ENCODE assay signal across 27 cellular contexts in the genomic region with DNA sequence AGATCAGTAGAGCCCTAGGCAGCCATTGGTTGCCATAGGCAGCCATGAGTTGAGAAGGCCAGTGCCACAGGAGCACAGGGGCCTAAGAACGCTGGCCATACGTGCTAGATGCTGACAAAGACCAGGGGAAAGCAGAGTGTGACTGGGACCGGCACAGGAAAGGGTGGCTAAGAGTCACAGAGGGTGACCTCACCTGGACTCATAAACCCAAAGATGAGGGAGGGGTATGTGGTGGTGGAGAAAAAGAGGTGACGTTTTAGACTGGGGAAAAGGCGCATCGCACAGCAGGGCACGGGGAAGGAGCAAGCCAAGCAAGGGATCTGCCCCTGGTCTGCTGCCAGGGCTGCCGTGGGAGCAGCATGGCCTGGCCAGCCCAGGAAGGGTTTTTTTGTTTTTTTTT.
DNase-seq lines count a peak whose midpoint lies in the region; ATAC-seq, FAIRE-seq and TF ChIP-seq lines count a peak whose summit lies in the region.
"Had no signal": no experiment of that assay in that cellular context is flagged by ENCODE, and none has a peak within 500 bp of the region (broad histone marks: within the 10 kb centered on the region; RNA-seq: fewer than 3 reads in every experiment).

No MANE protein-coding gene starts in this region.

- H3K27me3 Mint-ChIP-seq in activated CD8-positive, alpha-beta memory T cell treated with anti-CD3 and anti-CD28 coated beads, Interleukin-2, amount 10 ng/mL, durations not matched to agents 7 days and 5 days: no peaks in the 10 kb centered on the region
- H3K27me3 Mint-ChIP-seq: CD4-positive, alpha-beta memory T cell had no signal

- H3K4me1 ChIP-seq in H1 (replicated peaks in 1 of 4; ENCODE audit: control insufficient read depth in 3 of 4, insufficient read depth in 4 of 4, low read length in 3 of 4) (no peaks in the 10 kb centered on the region; a peak in 1 of 7 replicates), neuronal stem cell (ENCODE audit: control insufficient read depth in 2 of 2, insufficient read depth in 1 of 2, low read depth in 1 of 2, low read length in 2 of 2) (peaks cover 0 to 2% of the 10 kb centered on the region in 2 donors), uterus (peaks cover 4% of the 10 kb centered on the region in 2 donors)
- H3K4me1 ChIP-seq: A549, HAP-1, SJCRH30 had no signal

- no peak overlapping the region for H4K5ac ChIP-seq in H1 (ENCODE audit: insufficient read length, low read depth, low read length)

- H3K36me3 ChIP-seq in H7 (replicated peaks; ENCODE audit: control insufficient read depth, insufficient read depth, low read length) (no peaks in the 10 kb centered on the region), H1 (ENCODE audit: control insufficient read depth in 2 of 4, insufficient read depth in 4 of 4, low read length in 3 of 4) (no peaks in the 10 kb centered on the region), neuronal stem cell (replicated peaks in 1 of 2; ENCODE audit: control insufficient read depth in 2 of 2, insufficient read depth in 2 of 2, low read length in 2 of 2) (no peaks in the 10 kb centered on the region), uterus (no peaks in the 10 kb centered on the region)
- H3K36me3 ChIP-seq: HAP-1, SJCRH30 had no signal

- no peaks in the 10 kb centered on the region for H3K27me3 ChIP-seq in H7 (ENCODE audit: control insufficient read depth, insufficient read depth, low read length)
- no peaks in the 10 kb centered on the region for H3K27me3 ChIP-seq in H1 (replicated peaks in 1 of 4; ENCODE audit: control insufficient read depth in 3 of 4, extremely low read depth in 1 of 4, insufficient read depth in 3 of 4, low read length in 3 of 4)
- H3K27me3 ChIP-seq in neuronal stem cell (ENCODE audit: control insufficient read depth in 3 of 3, insufficient read depth in 3 of 3, low read depth in 1 of 3, low read length in 3 of 3): no peaks in the 10 kb centered on the region
- H3K27me3 ChIP-seq in uterus: no peaks in the 10 kb centered on the region
- H3K27me3 ChIP-seq: SJCRH30 had no signal

- H3K4me2 ChIP-seq in H1 (ENCODE audit: insufficient read depth in 1 of 2, low read depth in 2 of 2, low read length in 2 of 2) (no peak overlapping the region), neuronal stem cell (ENCODE audit: insufficient read depth, low read length, poor library complexity, severe bottlenecking) (no peak overlapping the region)
- H3K4me2 ChIP-seq: A549 had no signal

- no peaks in the 10 kb centered on the region for H3K23me2 ChIP-seq in H1 (ENCODE audit: low read depth, low read length)

- H3K14ac ChIP-seq in H1 (ENCODE audit: insufficient read length) (no peak overlapping the region), neuronal stem cell (ENCODE audit: low read length) (no peak overlapping the region)

- TF ChIP-seq POLR2A in H1 (IDR thresholded peaks at IDR 0.05; ENCODE audit: control extremely low read depth in 1 of 2, low read depth in 2 of 2, low read length in 2 of 2): no peak
- no peak for TF ChIP-seq POLR2A in uterus (IDR thresholded peaks at IDR 0.05)

- H2AFZ ChIP-seq in H1 (ENCODE audit: low read length) (no peak overlapping the region), neuronal stem cell (ENCODE audit: low read length) (no peak overlapping the region)

- ATAC-seq in activated CD8-positive, alpha-beta memory T cell treated with anti-CD3 and anti-CD28 coated beads, Interleukin-2, amount 10 ng/mL, durations not matched to agents 7 days and 5 days: no peak
- ATAC-seq: GM12878, HepG2, Right ventricle myocardium inferior had no signal

- WGBS in H1 (ENCODE audit: extremely low coverage in 1 of 2, insufficient coverage in 1 of 2, insufficient read length in 1 of 2, insufficient replicate concordance in 2 of 2, low coverage in 1 of 2, low lambda C conversion rate in 2 of 2, missing lambda C conversion rate in 1 of 2), 2 experiments: 95% methylated on average over 8 of the region's 8 CpGs; no CpG with 5 or more reads in 1 of the 2 experiments
- WGBS in neuronal stem cell (ENCODE audit: extremely low coverage in 2 of 2, insufficient read length in 2 of 2, insufficient replicate concordance in 1 of 2), 2 donors: no CpG with 5 or more reads among the region's 8 CpGs

- H2AK5ac ChIP-seq in H1 (ENCODE audit: low read depth, low read length) (no peak overlapping the region), neuronal stem cell (ENCODE audit: low read depth, low read length) (no peak overlapping the region)

- H3K9me3 ChIP-seq in H1 (ENCODE audit: insufficient read depth in 2 of 2, low read depth in 1 of 2, low read length in 1 of 2) (no peaks in the 10 kb centered on the region), neuronal stem cell (replicated peaks in 1 of 2; ENCODE audit: control insufficient read depth in 2 of 2, insufficient read depth in 1 of 2, low read depth in 1 of 2, low read length in 2 of 2) (no peaks in the 10 kb centered on the region), uterus (no peaks in the 10 kb centered on the region)
- H3K9me3 ChIP-seq: A549, HAP-1, SJCRH30 had no signal

- POLR2A ChIA-PET in H1 (lab: Charles Lee; ENCODE audit: partially characterized antibody): no interaction called here

- H3K9ac ChIP-seq in H1 (replicated peaks in 1 of 4; ENCODE audit: extremely low read depth in 1 of 4, low read depth in 3 of 4, low read length in 3 of 4) (no peak overlapping the region), neuronal stem cell (ENCODE audit: low read depth, low read length, poor library complexity) (peak overlapping the region; percentile 47)

- FAIRE-seq in H1 (lab: Jason Lieb, UNC): no peak
- no peak for FAIRE-seq in GM19239 (lab: Jason Lieb, UNC)
- FAIRE-seq: A549, GM12878, HepG2 had no signal

- H2BK12ac ChIP-seq in H1 (ENCODE audit: low read depth, low read length) (no peak overlapping the region), neuronal stem cell (ENCODE audit: low read length) (no peak overlapping the region)

- TF ChIP-seq EP300 in H1 (IDR thresholded peaks at IDR 0.05; ENCODE audit: borderline replicate concordance in 1 of 2, low read depth in 2 of 2, low read length in 2 of 2): no peak

- no peaks in the 10 kb centered on the region for H4K20me1 ChIP-seq in H1 (replicated peaks in 1 of 2; ENCODE audit: control insufficient read depth in 1 of 2, insufficient read depth in 2 of 2, low read length in 2 of 2)

- H3K36me3 Mint-ChIP-seq in activated CD8-positive, alpha-beta memory T cell treated with anti-CD3 and anti-CD28 coated beads, Interleukin-2, amount 10 ng/mL, durations not matched to agents 7 days and 5 days: peaks cover 2% of the 10 kb centered on the region

- no peaks in the 10 kb centered on the region for H3K9me3 Mint-ChIP-seq in activated CD8-positive, alpha-beta memory T cell treated with anti-CD3 and anti-CD28 coated beads, Interleukin-2, amount 10 ng/mL, durations not matched to agents 7 days and 5 days (ENCODE audit: low read depth)
- H3K9me3 Mint-ChIP-seq: CD4-positive, alpha-beta memory T cell; HFFc6 had no signal

- no peak overlapping the region for H3K4me3 ChIP-seq in H7 (ENCODE audit: insufficient read depth, low read depth, low read length)
- H3K4me3 ChIP-seq in H1 (ENCODE audit: extremely low read depth in 1 of 4, insufficient read depth in 2 of 4, low read depth in 3 of 4, low read length in 4 of 4): no peak overlapping the region
- no peak overlapping the region for H3K4me3 ChIP-seq in neuronal stem cell (ENCODE audit: low read length in 2 of 2)
- H3K4me3 ChIP-seq in uterus: no peak overlapping the region
- H3K4me3 ChIP-seq: A549, GM12878, HAP-1, SJCRH30 had no signal

- H2BK120ac ChIP-seq in H1 (replicated peaks; ENCODE audit: low read depth, low read length) (no peak overlapping the region), neuronal stem cell (ENCODE audit: low read depth, low read length) (no peak overlapping the region)

- H3K18ac ChIP-seq in H1 (ENCODE audit: extremely low read depth, low read length) (no peak overlapping the region), neuronal stem cell (ENCODE audit: low read length) (peak overlapping the region; percentile 16)

- no peak overlapping the region for H2BK20ac ChIP-seq in H1 (ENCODE audit: low read length)

- H3K4me3 Mint-ChIP-seq in activated CD8-positive, alpha-beta memory T cell treated with anti-CD3 and anti-CD28 coated beads, Interleukin-2, amount 10 ng/mL, durations not matched to agents 7 days and 5 days: no peak overlapping the region
- H3K4me3 Mint-ChIP-seq: CD4-positive, alpha-beta memory T cell; HFFc6 had no signal

- H4K8ac ChIP-seq in H1 (ENCODE audit: extremely low read depth, insufficient read depth, low read length): peak overlapping the region; percentile 39; the same call in 1 of the 2 replicates
- H4K8ac ChIP-seq in neuronal stem cell (ENCODE audit: low read depth, low read length): no peak overlapping the region

- no peaks in the 10 kb centered on the region for H3K79me2 ChIP-seq in H1 (ENCODE audit: control insufficient read depth in 1 of 2, insufficient read depth in 2 of 2, low read length in 2 of 2)

- H3K27ac ChIP-seq in H1 (ENCODE audit: low read depth, low read length) (no peak overlapping the region), neuronal stem cell (replicated peaks; ENCODE audit: low read length) (no peak overlapping the region), uterus (peak overlapping the region; percentile 71 to 87)
- H3K27ac ChIP-seq: A549, SJCRH30 had no signal

- no peak for TF ChIP-seq CTCF in H1 (IDR thresholded peaks at IDR 0.05; ENCODE audit: control extremely low read depth in 1 of 3, insufficient read depth in 1 of 3, low read depth in 1 of 3, low read length in 3 of 3)
- TF ChIP-seq CTCF in uterus (IDR thresholded peaks at IDR 0.05): no peak

- H3K79me1 ChIP-seq in H1 (ENCODE audit: low read depth, low read length) (no peaks in the 10 kb centered on the region), neuronal stem cell (ENCODE audit: low read depth, low read length) (no peaks in the 10 kb centered on the region)

- H2BK15ac ChIP-seq in H1 (ENCODE audit: low read length): no peak overlapping the region
- no peak overlapping the region for H2BK15ac ChIP-seq in neuronal stem cell (ENCODE audit: low read length)

- H4K91ac ChIP-seq in H1 (replicated peaks; ENCODE audit: insufficient read length, low read length) (no peak overlapping the region), neuronal stem cell (ENCODE audit: low read depth, low read length, poor library complexity) (no peak overlapping the region)

- peak; percentile 20 for DNase-seq in H7
- no peak for DNase-seq in H1 (ENCODE audit: low read depth in 1 of 2, low spot score in 2 of 2)
- no peak for DNase-seq in neuronal stem cell (ENCODE audit: low spot score)
- no peak for DNase-seq in uterus
- DNase-seq in GM19239 (ENCODE audit: insufficient read length, low spot score): no peak
- no peak for DNase-seq in activated CD8-positive, alpha-beta memory T cell treated with anti-CD3 and anti-CD28 coated beads, Interleukin-2, amount 10 ng/mL, durations not matched to agents 7 days and 5 days
- no peak for DNase-seq in glomerular visceral epithelial cell (ENCODE audit: extremely low spot score)
- DNase-seq: C1 segment of cervical spinal cord; CD4-positive, alpha-beta memory T cell; COR-L47; EL; GDM1; HFFc6; KBM-7; NCI-H1105 treated with DMSO at 0.1 percent for 48 hours; NCI-H146; NCI-H1930; NCI-H2107; NCI-H446; NCI-H524 treated with DMSO at 0.1 percent for 48 hours; NCI-H774; SJCRH30 had no signal

- TF ChIP-seq RAD21 in H1 (IDR thresholded peaks at IDR 0.05 in 1 of 2, conservative IDR thresholded peaks at IDR 0.05 in 1 of 2; ENCODE audit: low read depth in 2 of 2, low read length in 2 of 2): no peak

- no peak overlapping the region for H3K27ac Mint-ChIP-seq in activated CD8-positive, alpha-beta memory T cell treated with anti-CD3 and anti-CD28 coated beads, Interleukin-2, amount 10 ng/mL, durations not matched to agents 7 days and 5 days
- H3K27ac Mint-ChIP-seq: CD4-positive, alpha-beta memory T cell; HFFc6 had no signal

- H3K4ac ChIP-seq in H1 (replicated peaks; ENCODE audit: insufficient read length, low read depth, low read length): no peak overlapping the region
- H3K4ac ChIP-seq in neuronal stem cell (ENCODE audit: low read length): no peak overlapping the region

- no peaks in the 10 kb centered on the region for H3K4me1 Mint-ChIP-seq in activated CD8-positive, alpha-beta memory T cell treated with anti-CD3 and anti-CD28 coated beads, Interleukin-2, amount 10 ng/mL, durations not matched to agents 7 days and 5 days

- intact Hi-C loops in uterus (cut with DNase I; ENCODE audit: low total_unique reads): no loop called here

- H3K23ac ChIP-seq in H1 (ENCODE audit: insufficient read length): no peak overlapping the region
- H3K23ac ChIP-seq in neuronal stem cell (ENCODE audit: low read depth, low read length, poor library complexity): peak overlapping the region; percentile 51

- H2BK5ac ChIP-seq in H1 (ENCODE audit: low read depth, low read length) (no peak overlapping the region), neuronal stem cell (ENCODE audit: low read length) (no peak overlapping the region)

- CTCF ChIA-PET in H1 (lab: Charles Lee; ENCODE audit: partially characterized antibody): no interaction called here
- CTCF ChIA-PET in activated CD8-positive, alpha-beta memory T cell treated with anti-CD3 and anti-CD28 coated beads, Interleukin-2, amount 10 ng/mL, durations not matched to agents 7 days and 5 days (lab: Charles Lee): no interaction called here

- H3K56ac ChIP-seq in H1 (replicated peaks; ENCODE audit: insufficient read length, low read depth, low read length): no peak overlapping the region

Comparison
In these comparisons a context has a peak if more than half of its experiments do, and no peak if none do; other contexts are left out.
1. H3K27ac ChIP-seq: peak in uterus (2 of 2); none in H1 (single experiment) and neuronal stem cell (single experiment).